In the genomic region with DNA sequence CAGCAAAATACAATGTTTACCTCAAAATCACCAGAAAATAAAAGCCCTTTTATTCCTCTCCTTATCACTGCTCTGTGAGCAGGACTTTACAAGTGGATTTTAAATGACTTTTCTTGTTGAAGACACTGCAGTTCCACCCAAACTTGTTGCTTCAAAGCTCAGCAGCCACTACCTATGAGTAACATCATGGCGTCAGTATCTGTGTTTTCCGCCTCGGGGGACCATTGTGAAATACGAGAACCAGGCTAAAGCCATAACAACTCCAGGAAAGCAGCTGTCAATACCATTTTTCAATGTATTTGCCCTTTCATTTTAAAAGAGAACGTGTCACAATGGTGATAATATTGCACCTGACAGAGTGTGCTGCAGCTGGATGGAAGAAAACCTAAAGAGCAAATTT, we compare ENCODE assay signal across 20 cellular contexts.
"Had no signal": no experiment of that assay in that cellular context is flagged by ENCODE, and none has a peak within 500 bp of the region (broad histone marks: within the 10 kb centered on the region; RNA-seq: fewer than 3 reads in every experiment).

No MANE protein-coding gene starts in this region.

- H3K36me3 ChIP-seq: MG63, SJCRH30 had no signal

- H3K4me3 ChIP-seq: MG63, SJCRH30 had no signal

- H3K27me3 ChIP-seq: MG63 had no signal

- H3K27ac ChIP-seq: RWPE1, SJCRH30 had no signal

- DNase-seq: KBM-7; MG63; NCI-H1092; NCI-H1436; NCI-H187; NCI-H2029; NCI-H2081 treated with DMSO at 0.1 percent for 48 hours; NCI-H2227 treated with DMSO at 0.1 percent for 48 hours; NCI-H446; NCI-H510A; NCI-H524 treated with DMSO at 0.1 percent for 48 hours; NCI-H774; NK-92 treated with Interleukin-12 subunit alpha and Interleukin-12 subunit beta, amount 100 ng/mL, for 24 hours; PC-3; SHP77; SJCRH30; T-helper 1 cell had no signal

- ATAC-seq: Panc1, PC-3, SK-N-SH treated with all-trans-retinoic acid at 6 μM for 48 hours had no signal

- H3K9me3 ChIP-seq: MG63, SJCRH30 had no signal

- H3K4me1 ChIP-seq: SJCRH30 had no signal
